1 cellular context compared by ENCODE assay signal in the genomic region with DNA sequence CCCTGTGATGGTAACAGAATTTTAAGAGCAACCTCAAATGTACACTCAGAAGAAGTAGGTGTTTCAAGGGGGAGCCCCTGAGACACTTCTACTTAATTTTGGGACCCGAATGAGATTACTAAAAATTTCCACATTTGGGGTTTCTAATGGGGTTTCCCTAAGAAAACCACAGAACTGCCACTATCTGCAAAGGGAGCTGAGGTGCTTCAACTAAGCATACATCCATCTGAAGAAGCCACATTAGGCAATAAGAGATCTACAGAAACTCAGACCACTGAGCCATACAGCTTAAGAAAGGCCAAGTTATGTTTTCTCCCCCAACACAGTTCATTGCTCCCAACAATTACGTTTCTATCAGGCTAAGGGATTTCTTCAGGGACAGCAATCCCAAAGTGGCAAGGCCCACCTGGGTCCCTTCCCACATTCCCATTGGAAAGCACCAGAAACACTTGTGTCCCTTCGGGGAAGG.
TF ChIP-seq lines count a peak whose summit lies in the region.

No MANE protein-coding gene starts in this region.

TF ChIP-seq in HepG2, 621 proteins besides CTCF, POLR2A, EP300 and RAD21 (continued from another document and continues in another):
- TF ChIP-seq, protein P1, sequence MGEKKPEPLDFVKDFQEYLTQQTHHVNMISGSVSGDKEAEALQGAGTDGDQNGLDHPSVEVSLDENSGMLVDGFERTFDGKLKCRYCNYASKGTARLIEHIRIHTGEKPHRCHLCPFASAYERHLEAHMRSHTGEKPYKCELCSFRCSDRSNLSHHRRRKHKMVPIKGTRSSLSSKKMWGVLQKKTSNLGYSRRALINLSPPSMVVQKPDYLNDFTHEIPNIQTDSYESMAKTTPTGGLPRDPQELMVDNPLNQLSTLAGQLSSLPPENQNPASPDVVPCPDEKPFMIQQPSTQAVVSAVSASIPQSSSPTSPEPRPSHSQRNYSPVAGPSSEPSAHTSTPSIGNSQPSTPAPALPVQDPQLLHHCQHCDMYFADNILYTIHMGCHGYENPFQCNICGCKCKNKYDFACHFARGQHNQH (CRISPR knock-in tag; IDR thresholded peaks at IDR 0.05): no peak
- TF ChIP-seq POLR2G (IDR thresholded peaks at IDR 0.05; ENCODE audit: low read depth, low read length) (peak; percentile 50; the same call in 1 of the 2 replicates), DMAP1 (CRISPR knock-in tag; IDR thresholded peaks at IDR 0.05) (no peak), GATAD2A (CRISPR knock-in tag; IDR thresholded peaks at IDR 0.05) (0 out of 2 replicates have a peak, but pooled peaks have one; percentile 18), ZNF605 (CRISPR knock-in tag; IDR thresholded peaks at IDR 0.05) (peak; percentile 38; the same call in 1 of the 2 replicates), ZNF350 (CRISPR knock-in tag; IDR thresholded peaks at IDR 0.05; ENCODE audit: borderline replicate concordance, low read depth) (no peak), THYN1 (CRISPR knock-in tag; IDR thresholded peaks at IDR 0.05; ENCODE audit: borderline replicate concordance, low read depth) (0 out of 2 replicates have a peak, but pooled peaks have one; percentile 63), ZNF768 (CRISPR knock-in tag; IDR thresholded peaks at IDR 0.05) (no peak), DZIP1 (CRISPR knock-in tag; IDR thresholded peaks at IDR 0.05) (no peak), BORCS8-MEF2B (CRISPR knock-in tag; IDR thresholded peaks at IDR 0.05) (no peak), ZNF430 (CRISPR knock-in tag; IDR thresholded peaks at IDR 0.05) (peak; percentile 36; the same call in 1 of the 2 replicates), DDIT3 (CRISPR knock-in tag; IDR thresholded peaks at IDR 0.05) (no peak), CBX5 (CRISPR knock-in tag; IDR thresholded peaks at IDR 0.05; ENCODE audit: borderline replicate concordance) (no peak), KDM6A (CRISPR knock-in tag; IDR thresholded peaks at IDR 0.05; ENCODE audit: low read depth) (no peak), YEATS4 (CRISPR knock-in tag; IDR thresholded peaks at IDR 0.05; ENCODE audit: borderline replicate concordance) (no peak), ZFY (CRISPR knock-in tag; IDR thresholded peaks at IDR 0.05) (no peak), ZNF558 (CRISPR knock-in tag; IDR thresholded peaks at IDR 0.05; ENCODE audit: borderline replicate concordance) (no peak), ZNF317 (CRISPR knock-in tag; IDR thresholded peaks at IDR 0.05) (no peak), ZNF432 (CRISPR knock-in tag; IDR thresholded peaks at IDR 0.05; ENCODE audit: borderline replicate concordance) (no peak), NFE2L2 (IDR thresholded peaks at IDR 0.05; ENCODE audit: low read length) (no peak), ZNF577 (CRISPR knock-in tag; IDR thresholded peaks at IDR 0.05; ENCODE audit: borderline replicate concordance, low read depth) (no peak), POGZ (CRISPR knock-in tag; IDR thresholded peaks at IDR 0.05) (no peak), NONO (IDR thresholded peaks at IDR 0.05) (no peak), NONO (CRISPR knock-in tag; conservative IDR thresholded peaks at IDR 0.05) (no peak), ZNF816 (CRISPR knock-in tag; IDR thresholded peaks at IDR 0.05; ENCODE audit: borderline replicate concordance) (no peak), ZNF292 (CRISPR knock-in tag; IDR thresholded peaks at IDR 0.05; ENCODE audit: borderline replicate concordance, low read depth) (no peak), ZSCAN25 (CRISPR knock-in tag; IDR thresholded peaks at IDR 0.05) (no peak), SMARCC2 (IDR thresholded peaks at IDR 0.05) (no peak), TFDP1 (CRISPR knock-in tag; IDR thresholded peaks at IDR 0.05; ENCODE audit: borderline replicate concordance) (no peak), ZSCAN20 (CRISPR knock-in tag; IDR thresholded peaks at IDR 0.05; ENCODE audit: borderline replicate concordance) (no peak), CCDC6 (CRISPR knock-in tag; IDR thresholded peaks at IDR 0.05) (no peak)
- TF ChIP-seq, protein P2, sequence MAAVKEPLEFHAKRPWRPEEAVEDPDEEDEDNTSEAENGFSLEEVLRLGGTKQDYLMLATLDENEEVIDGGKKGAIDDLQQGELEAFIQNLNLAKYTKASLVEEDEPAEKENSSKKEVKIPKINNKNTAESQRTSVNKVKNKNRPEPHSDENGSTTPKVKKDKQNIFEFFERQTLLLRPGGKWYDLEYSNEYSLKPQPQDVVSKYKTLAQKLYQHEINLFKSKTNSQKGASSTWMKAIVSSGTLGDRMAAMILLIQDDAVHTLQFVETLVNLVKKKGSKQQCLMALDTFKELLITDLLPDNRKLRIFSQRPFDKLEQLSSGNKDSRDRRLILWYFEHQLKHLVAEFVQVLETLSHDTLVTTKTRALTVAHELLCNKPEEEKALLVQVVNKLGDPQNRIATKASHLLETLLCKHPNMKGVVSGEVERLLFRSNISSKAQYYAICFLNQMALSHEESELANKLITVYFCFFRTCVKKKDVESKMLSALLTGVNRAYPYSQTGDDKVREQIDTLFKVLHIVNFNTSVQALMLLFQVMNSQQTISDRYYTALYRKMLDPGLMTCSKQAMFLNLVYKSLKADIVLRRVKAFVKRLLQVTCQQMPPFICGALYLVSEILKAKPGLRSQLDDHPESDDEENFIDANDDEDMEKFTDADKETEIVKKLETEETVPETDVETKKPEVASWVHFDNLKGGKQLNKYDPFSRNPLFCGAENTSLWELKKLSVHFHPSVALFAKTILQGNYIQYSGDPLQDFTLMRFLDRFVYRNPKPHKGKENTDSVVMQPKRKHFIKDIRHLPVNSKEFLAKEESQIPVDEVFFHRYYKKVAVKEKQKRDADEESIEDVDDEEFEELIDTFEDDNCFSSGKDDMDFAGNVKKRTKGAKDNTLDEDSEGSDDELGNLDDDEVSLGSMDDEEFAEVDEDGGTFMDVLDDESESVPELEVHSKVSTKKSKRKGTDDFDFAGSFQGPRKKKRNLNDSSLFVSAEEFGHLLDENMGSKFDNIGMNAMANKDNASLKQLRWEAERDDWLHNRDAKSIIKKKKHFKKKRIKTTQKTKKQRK (IDR thresholded peaks at IDR 0.05; ENCODE audit: low read length): no peak
- TF ChIP-seq, protein P3, sequence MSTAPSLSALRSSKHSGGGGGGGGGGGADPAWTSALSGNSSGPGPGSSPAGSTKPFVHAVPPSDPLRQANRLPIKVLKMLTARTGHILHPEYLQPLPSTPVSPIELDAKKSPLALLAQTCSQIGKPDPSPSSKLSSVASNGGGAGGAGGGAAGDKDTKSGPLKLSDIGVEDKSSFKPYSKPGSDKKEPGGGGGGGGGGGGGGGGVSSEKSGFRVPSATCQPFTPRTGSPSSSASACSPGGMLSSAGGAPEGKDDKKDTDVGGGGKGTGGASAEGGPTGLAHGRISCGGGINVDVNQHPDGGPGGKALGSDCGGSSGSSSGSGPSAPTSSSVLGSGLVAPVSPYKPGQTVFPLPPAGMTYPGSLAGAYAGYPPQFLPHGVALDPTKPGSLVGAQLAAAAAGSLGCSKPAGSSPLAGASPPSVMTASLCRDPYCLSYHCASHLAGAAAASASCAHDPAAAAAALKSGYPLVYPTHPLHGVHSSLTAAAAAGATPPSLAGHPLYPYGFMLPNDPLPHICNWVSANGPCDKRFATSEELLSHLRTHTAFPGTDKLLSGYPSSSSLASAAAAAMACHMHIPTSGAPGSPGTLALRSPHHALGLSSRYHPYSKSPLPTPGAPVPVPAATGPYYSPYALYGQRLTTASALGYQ (CRISPR knock-in tag; IDR thresholded peaks at IDR 0.05): no peak
- TF ChIP-seq, protein P4, sequence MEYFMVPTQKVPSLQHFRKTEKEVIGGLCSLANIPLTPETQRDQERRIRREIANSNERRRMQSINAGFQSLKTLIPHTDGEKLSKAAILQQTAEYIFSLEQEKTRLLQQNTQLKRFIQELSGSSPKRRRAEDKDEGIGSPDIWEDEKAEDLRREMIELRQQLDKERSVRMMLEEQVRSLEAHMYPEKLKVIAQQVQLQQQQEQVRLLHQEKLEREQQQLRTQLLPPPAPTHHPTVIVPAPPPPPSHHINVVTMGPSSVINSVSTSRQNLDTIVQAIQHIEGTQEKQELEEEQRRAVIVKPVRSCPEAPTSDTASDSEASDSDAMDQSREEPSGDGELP (IDR thresholded peaks at IDR 0.05; ENCODE audit: borderline replicate concordance, low read depth): no peak
- TF ChIP-seq, protein P5, sequence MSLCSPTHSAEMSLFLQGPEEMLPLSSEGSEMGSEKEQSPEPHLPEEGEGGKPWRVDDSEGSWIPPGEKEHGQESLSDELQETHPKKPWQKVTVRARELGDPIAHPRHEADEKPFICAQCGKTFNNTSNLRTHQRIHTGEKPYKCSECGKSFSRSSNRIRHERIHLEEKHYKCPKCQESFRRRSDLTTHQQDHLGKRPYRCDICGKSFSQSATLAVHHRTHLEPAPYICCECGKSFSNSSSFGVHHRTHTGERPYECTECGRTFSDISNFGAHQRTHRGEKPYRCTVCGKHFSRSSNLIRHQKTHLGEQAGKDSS (CRISPR knock-in tag; IDR thresholded peaks at IDR 0.05; ENCODE audit: borderline replicate concordance, low read depth): no peak
- TF ChIP-seq, protein P6, sequence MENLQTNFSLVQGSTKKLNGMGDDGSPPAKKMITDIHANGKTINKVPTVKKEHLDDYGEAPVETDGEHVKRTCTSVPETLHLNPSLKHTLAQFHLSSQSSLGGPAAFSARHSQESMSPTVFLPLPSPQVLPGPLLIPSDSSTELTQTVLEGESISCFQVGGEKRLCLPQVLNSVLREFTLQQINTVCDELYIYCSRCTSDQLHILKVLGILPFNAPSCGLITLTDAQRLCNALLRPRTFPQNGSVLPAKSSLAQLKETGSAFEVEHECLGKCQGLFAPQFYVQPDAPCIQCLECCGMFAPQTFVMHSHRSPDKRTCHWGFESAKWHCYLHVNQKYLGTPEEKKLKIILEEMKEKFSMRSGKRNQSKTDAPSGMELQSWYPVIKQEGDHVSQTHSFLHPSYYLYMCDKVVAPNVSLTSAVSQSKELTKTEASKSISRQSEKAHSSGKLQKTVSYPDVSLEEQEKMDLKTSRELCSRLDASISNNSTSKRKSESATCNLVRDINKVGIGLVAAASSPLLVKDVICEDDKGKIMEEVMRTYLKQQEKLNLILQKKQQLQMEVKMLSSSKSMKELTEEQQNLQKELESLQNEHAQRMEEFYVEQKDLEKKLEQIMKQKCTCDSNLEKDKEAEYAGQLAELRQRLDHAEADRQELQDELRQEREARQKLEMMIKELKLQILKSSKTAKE (CRISPR knock-in tag; IDR thresholded peaks at IDR 0.05; ENCODE audit: borderline replicate concordance): no peak
- TF ChIP-seq, protein P7, sequence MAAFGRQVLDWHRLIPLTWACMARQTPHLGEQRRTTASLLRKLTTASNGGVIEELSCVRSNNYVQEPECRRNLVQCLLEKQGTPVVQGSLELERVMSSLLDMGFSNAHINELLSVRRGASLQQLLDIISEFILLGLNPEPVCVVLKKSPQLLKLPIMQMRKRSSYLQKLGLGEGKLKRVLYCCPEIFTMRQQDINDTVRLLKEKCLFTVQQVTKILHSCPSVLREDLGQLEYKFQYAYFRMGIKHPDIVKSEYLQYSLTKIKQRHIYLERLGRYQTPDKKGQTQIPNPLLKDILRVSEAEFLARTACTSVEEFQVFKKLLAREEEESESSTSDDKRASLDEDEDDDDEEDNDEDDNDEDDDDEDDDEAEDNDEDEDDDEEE (CRISPR knock-in tag; IDR thresholded peaks at IDR 0.05): 0 out of 2 replicates have a peak, but pooled peaks have one; percentile 23
- TF ChIP-seq, protein P8, sequence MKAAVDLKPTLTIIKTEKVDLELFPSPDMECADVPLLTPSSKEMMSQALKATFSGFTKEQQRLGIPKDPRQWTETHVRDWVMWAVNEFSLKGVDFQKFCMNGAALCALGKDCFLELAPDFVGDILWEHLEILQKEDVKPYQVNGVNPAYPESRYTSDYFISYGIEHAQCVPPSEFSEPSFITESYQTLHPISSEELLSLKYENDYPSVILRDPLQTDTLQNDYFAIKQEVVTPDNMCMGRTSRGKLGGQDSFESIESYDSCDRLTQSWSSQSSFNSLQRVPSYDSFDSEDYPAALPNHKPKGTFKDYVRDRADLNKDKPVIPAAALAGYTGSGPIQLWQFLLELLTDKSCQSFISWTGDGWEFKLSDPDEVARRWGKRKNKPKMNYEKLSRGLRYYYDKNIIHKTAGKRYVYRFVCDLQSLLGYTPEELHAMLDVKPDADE (CRISPR knock-in tag; IDR thresholded peaks at IDR 0.05): no peak
- TF ChIP-seq, protein P9, sequence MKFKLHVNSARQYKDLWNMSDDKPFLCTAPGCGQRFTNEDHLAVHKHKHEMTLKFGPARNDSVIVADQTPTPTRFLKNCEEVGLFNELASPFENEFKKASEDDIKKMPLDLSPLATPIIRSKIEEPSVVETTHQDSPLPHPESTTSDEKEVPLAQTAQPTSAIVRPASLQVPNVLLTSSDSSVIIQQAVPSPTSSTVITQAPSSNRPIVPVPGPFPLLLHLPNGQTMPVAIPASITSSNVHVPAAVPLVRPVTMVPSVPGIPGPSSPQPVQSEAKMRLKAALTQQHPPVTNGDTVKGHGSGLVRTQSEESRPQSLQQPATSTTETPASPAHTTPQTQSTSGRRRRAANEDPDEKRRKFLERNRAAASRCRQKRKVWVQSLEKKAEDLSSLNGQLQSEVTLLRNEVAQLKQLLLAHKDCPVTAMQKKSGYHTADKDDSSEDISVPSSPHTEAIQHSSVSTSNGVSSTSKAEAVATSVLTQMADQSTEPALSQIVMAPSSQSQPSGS (CRISPR knock-in tag; IDR thresholded peaks at IDR 0.05): no peak; the same call in 1 of the 2 replicates
